Comparison of ENCODE assay signal across 33 cellular contexts in genomic region chr2:1806254-1806653, GRCh38.
"Had no signal": no experiment of that assay in that cellular context is flagged by ENCODE, and none has a peak within 500 bp of the region (broad histone marks: within the 10 kb centered on the region; RNA-seq: fewer than 3 reads in every experiment).

No MANE protein-coding gene starts in this region.

- H3K9ac ChIP-seq: SK-N-SH had no signal

- H3K9me3 ChIP-seq: adrenal gland, body of pancreas, breast epithelium, MG63, SJSA1, SK-N-SH had no signal

- H3K27ac Mint-ChIP-seq: activated CD4-positive, alpha-beta memory T cell treated with anti-CD3 and anti-CD28 coated beads for 36 hours; activated CD4-positive, alpha-beta T cell treated with anti-CD3 and anti-CD28 coated beads for 36 hours; activated CD4-positive, alpha-beta T cell treated with anti-CD3 and anti-CD28 coated beads, Interleukin-2, amount 10 ng/mL, durations not matched to agents 7 days and 5 days; activated CD8-positive, alpha-beta memory T cell treated with anti-CD3 and anti-CD28 coated beads, Interleukin-2, amount 10 ng/mL, durations not matched to agents 7 days and 5 days; activated naive CD4-positive, alpha-beta T cell treated with anti-CD3 and anti-CD28 coated beads, Interleukin-2, amount 50 U/mL, for 72 hours; activated T-helper 2 cell treated with anti-CD3 and anti-CD28 coated beads, Interferon-gamma antibody, Interleukin-2, Interleukin-4, amounts not matched to agents 10 μg/mL and 5 μg/mL and 100 μg/mL, durations not matched to agents 14 hours and 24 hours and 36 hours; T-helper 1 cell treated with Interleukin-12 subunit alpha and Interleukin-12 subunit beta and Interleukin-4 antibody, amounts not matched to agents 30 μg/mL and 1 μg/mL, for 36 hours; T-helper 2 cell treated with Interferon-gamma antibody and Interleukin-4, amounts not matched to agents 5 μg/mL and 100 μg/mL, for 36 hours; WTC11 had no signal

- H3K4me3 ChIP-seq: adrenal gland, body of pancreas, breast epithelium, MG63, SJSA1 had no signal

- H3K4me2 ChIP-seq: SK-N-SH had no signal

- H3K9me3 Mint-ChIP-seq: activated CD4-positive, alpha-beta memory T cell treated with anti-CD3 and anti-CD28 coated beads for 36 hours; activated CD4-positive, alpha-beta T cell treated with anti-CD3 and anti-CD28 coated beads, Interleukin-2, amount 10 ng/mL, durations not matched to agents 7 days and 5 days; activated naive CD4-positive, alpha-beta T cell treated with anti-CD3 and anti-CD28 coated beads, Interleukin-2, amount 50 U/mL, for 72 hours; T-helper 1 cell treated with Interleukin-12 subunit alpha and Interleukin-12 subunit beta and Interleukin-4 antibody, amounts not matched to agents 30 μg/mL and 1 μg/mL, for 36 hours; T-helper 2 cell treated with Interferon-gamma antibody and Interleukin-4, amounts not matched to agents 5 μg/mL and 100 μg/mL, for 36 hours; WTC11 had no signal

- H3K36me3 Mint-ChIP-seq: activated CD4-positive, alpha-beta memory T cell treated with anti-CD3 and anti-CD28 coated beads for 36 hours; activated CD8-positive, alpha-beta memory T cell treated with anti-CD3 and anti-CD28 coated beads, Interleukin-2, amount 10 ng/mL, durations not matched to agents 7 days and 5 days; activated naive CD4-positive, alpha-beta T cell treated with anti-CD3 and anti-CD28 coated beads, Interleukin-2, amount 50 U/mL, for 72 hours; WTC11 had no signal

- H3K4me1 Mint-ChIP-seq: activated CD4-positive, alpha-beta T cell treated with anti-CD3 and anti-CD28 coated beads for 36 hours; activated CD4-positive, alpha-beta T cell treated with anti-CD3 and anti-CD28 coated beads, Interleukin-2, amount 10 ng/mL, durations not matched to agents 7 days and 5 days; activated CD8-positive, alpha-beta memory T cell treated with anti-CD3 and anti-CD28 coated beads, Interleukin-2, amount 10 ng/mL, durations not matched to agents 7 days and 5 days; WTC11 had no signal

- ATAC-seq: activated CD4-positive, alpha-beta T cell treated with anti-CD3 and anti-CD28 coated beads for 36 hours; activated CD4-positive, CD25-positive, alpha-beta regulatory T cell treated with anti-CD3 and anti-CD28 coated beads, Interleukin-2, amount 50 U/mL, for 24 hours; activated CD8-positive, alpha-beta memory T cell treated with anti-CD3 and anti-CD28 coated beads, Interleukin-2, amount 10 ng/mL, durations not matched to agents 7 days and 5 days; activated naive CD4-positive, alpha-beta T cell treated with anti-CD3 and anti-CD28 coated beads, Interleukin-2, amount 50 U/mL, for 72 hours; body of pancreas; Panc1; WTC11 had no signal

- H3K4me3 Mint-ChIP-seq: activated CD4-positive, alpha-beta memory T cell treated with anti-CD3 and anti-CD28 coated beads for 36 hours; activated CD4-positive, alpha-beta T cell treated with anti-CD3 and anti-CD28 coated beads for 36 hours; activated CD4-positive, alpha-beta T cell treated with anti-CD3 and anti-CD28 coated beads, Interleukin-2, amount 10 ng/mL, durations not matched to agents 7 days and 5 days; activated CD8-positive, alpha-beta memory T cell treated with anti-CD3 and anti-CD28 coated beads, Interleukin-2, amount 10 ng/mL, durations not matched to agents 7 days and 5 days; T-helper 1 cell treated with Interleukin-12 subunit alpha and Interleukin-12 subunit beta and Interleukin-4 antibody, amounts not matched to agents 30 μg/mL and 1 μg/mL, for 36 hours; T-helper 2 cell treated with Interferon-gamma antibody and Interleukin-4, amounts not matched to agents 5 μg/mL and 100 μg/mL, for 36 hours; WTC11 had no signal

- H3K36me3 ChIP-seq: adrenal gland, breast epithelium, MG63, SJSA1 had no signal

- H3K27ac ChIP-seq: adrenal gland, body of pancreas, breast epithelium, SJSA1 had no signal

- H3K27me3 Mint-ChIP-seq: activated CD4-positive, alpha-beta T cell treated with anti-CD3 and anti-CD28 coated beads for 36 hours; activated CD4-positive, alpha-beta T cell treated with anti-CD3 and anti-CD28 coated beads, Interleukin-2, amount 10 ng/mL, durations not matched to agents 7 days and 5 days; activated CD8-positive, alpha-beta memory T cell treated with anti-CD3 and anti-CD28 coated beads, Interleukin-2, amount 10 ng/mL, durations not matched to agents 7 days and 5 days had no signal

- DNase-seq: activated CD4-positive, alpha-beta memory T cell treated with anti-CD3 and anti-CD28 coated beads for 36 hours; activated CD4-positive, alpha-beta T cell treated with anti-CD3 and anti-CD28 coated beads for 36 hours; activated CD4-positive, alpha-beta T cell treated with anti-CD3 and anti-CD28 coated beads, Interleukin-2, amount 10 ng/mL, durations not matched to agents 7 days and 5 days; activated CD8-positive, alpha-beta memory T cell treated with anti-CD3 and anti-CD28 coated beads for 24 hours; activated CD8-positive, alpha-beta memory T cell treated with anti-CD3 and anti-CD28 coated beads, Interleukin-2, amount 10 ng/mL, durations not matched to agents 7 days and 5 days; activated CD8-positive, alpha-beta memory T cell treated with anti-CD3 and anti-CD28 coated beads, Interleukin-2, amount 50 U/mL, for 48 hours; activated gamma-delta T cell; activated naive CD4-positive, alpha-beta T cell treated with Interleukin-2 at 50 U/mL for 16 hours; adrenal gland; body of pancreas; Kasumi-1; KG1; MG63; NCI-H1048; NCI-H1105 treated with DMSO at 0.1 percent for 48 hours; NCI-H1436; NCI-H1694; NCI-H1930; NCI-H2081 treated with DMSO at 0.1 percent for 48 hours; NCI-H226; NCI-H446 treated with DMSO at 0.1 percent for 48 hours; NCI-H524; SHP77; SK-N-SH had no signal

- H3K27me3 ChIP-seq: adrenal gland, body of pancreas, breast epithelium, MG63, SJSA1 had no signal

- H3K4me1 ChIP-seq: adrenal gland, body of pancreas, breast epithelium had no signal
